In the genomic region with DNA sequence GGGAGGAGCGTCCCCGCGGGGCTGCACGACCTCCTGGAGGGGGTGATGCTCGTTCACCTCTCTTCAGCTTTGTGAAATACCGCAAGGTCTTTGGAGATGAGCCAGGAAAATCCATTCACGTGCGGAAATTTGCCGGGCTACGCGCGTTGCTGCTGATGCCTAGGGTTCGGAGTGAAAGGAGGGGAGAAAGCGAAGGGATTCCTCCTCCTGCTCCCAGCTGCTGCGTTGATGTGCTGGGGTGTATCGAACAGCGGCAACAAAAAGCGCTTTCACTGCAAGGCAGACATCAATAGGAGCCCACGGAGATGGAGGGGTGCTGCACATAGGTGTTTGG, we compare ENCODE assay signal across 2 cellular contexts.
TF ChIP-seq lines count a peak whose summit lies in the region.

No MANE protein-coding gene starts in this region.

TF ChIP-seq in SK-N-SH, 30 proteins besides CTCF, POLR2A, EP300 and RAD21 (continued from another document):
- no peak for TF ChIP-seq SIN3A (IDR thresholded peaks at IDR 0.05; ENCODE audit: borderline replicate concordance, low read depth, low read length)

TF ChIP-seq in SK-N-SH treated with all-trans-retinoic acid at 6 μM for 48 hours, 23 proteins besides CTCF, POLR2A, EP300 and RAD21 (continued from another document):
- TF ChIP-seq PATZ1 (CRISPR knock-in tag; IDR thresholded peaks at IDR 0.05; ENCODE audit: borderline replicate concordance) (no peak), BACH2 (CRISPR knock-in tag; IDR thresholded peaks at IDR 0.05; ENCODE audit: borderline replicate concordance) (no peak), SNAI2 (CRISPR knock-in tag; IDR thresholded peaks at IDR 0.05) (no peak), ZNF70 (CRISPR knock-in tag; IDR thresholded peaks at IDR 0.05) (no peak), OSR1 (CRISPR knock-in tag; IDR thresholded peaks at IDR 0.05) (no peak), ARNTL (CRISPR knock-in tag; IDR thresholded peaks at IDR 0.05; ENCODE audit: borderline replicate concordance, low read depth) (no peak), GLIS3 (CRISPR knock-in tag; IDR thresholded peaks at IDR 0.05) (no peak), RARB (CRISPR knock-in tag; IDR thresholded peaks at IDR 0.05) (no peak), ISL1 (CRISPR knock-in tag; IDR thresholded peaks at IDR 0.05) (no peak), TOX (CRISPR knock-in tag; IDR thresholded peaks at IDR 0.05; ENCODE audit: borderline replicate concordance) (no peak)
